17 cellular contexts compared by ENCODE assay signal in genomic region chr13:51291341-51291740, GRCh38. TPM values are rescaled to one million over a fixed set of nuclear protein-coding genes. Genes with fewer than 3 reads are reported as not detected.
A peak's percentile ranks its signal among the peaks of the same experiment; 100 is the strongest.
DNase-seq lines count a peak whose midpoint lies in the region; ATAC-seq and TF ChIP-seq lines count a peak whose summit lies in the region.
"Had no signal": no experiment of that assay in that cellular context is flagged by ENCODE, and none has a peak within 500 bp of the region (broad histone marks: within the 10 kb centered on the region; RNA-seq: fewer than 3 reads in every experiment).

No MANE protein-coding gene starts in this region.

- H3K79me2 ChIP-seq in PC-3 (ENCODE audit: low read length): no peaks in the 10 kb centered on the region

- H3K9ac ChIP-seq in PC-3 (ENCODE audit: low read length): no peak overlapping the region
- no peak overlapping the region for H3K9ac ChIP-seq in muscle layer of colon (ENCODE audit: low read length)

- H3K27ac ChIP-seq in PC-3 (ENCODE audit: low read length) (peak overlapping the region; percentile 87), muscle layer of colon (ENCODE audit: low read depth, low read length) (peak overlapping the region; percentile 10)
- H3K27ac ChIP-seq: epithelial cell of prostate, SJSA1 had no signal

- no peaks in the 10 kb centered on the region for H4K20me1 ChIP-seq in PC-3 (ENCODE audit: low read length)

- H3K9me2 ChIP-seq in PC-3 (replicated peaks; ENCODE audit: low read length): no peaks in the 10 kb centered on the region

- POLR2A ChIA-PET in PC-3 (lab: Charles Lee; ENCODE audit: unreplicated experiment): no interaction called here

- H3F3A ChIP-seq in PC-3 (ENCODE audit: low read length, unreplicated experiment): no peaks in the 10 kb centered on the region

- DNase-seq in AG08396 (ENCODE audit: low spot score) (peak; percentile 29), PC-3 (peak; percentile 84), epithelial cell of esophagus (ENCODE audit: low read depth) (peak; percentile 9), T-helper 2 cell (no peak), GM19240 (ENCODE audit: insufficient read length, low spot score) (no peak), NCI-H345 treated with DMSO at 0.1 percent for 48 hours (lab: John Stamatoyannopoulos, UW; ENCODE audit: unreplicated experiment) (no peak)
- DNase-seq in activated CD8-positive, alpha-beta memory T cell treated with anti-CD3 and anti-CD28 coated beads, Interleukin-2, amount 50 U/mL, for 48 hours: no peak
- DNase-seq: activated CD4-positive, alpha-beta T cell treated with anti-CD3 and anti-CD28 coated beads, Interleukin-2, amount 50 U/mL, for 4 hours; activated naive CD8-positive, alpha-beta T cell treated with anti-CD3 and anti-CD28 coated beads, Interleukin-2, amount 50 U/mL, for 24 hours; activated T-cell treated with anti-CD3 and anti-CD28 coated beads, Interleukin-2, amount 50 U/mL, for 48 hours; kidney; NCI-H1417 treated with DMSO at 0.1 percent for 48 hours; ovary; stimulated activated naive CD4-positive, alpha-beta T cell had no signal

- intact Hi-C loops in PC-3 (cut with micrococcal nuclease): loop anchor here (5.0 kb wide), 1 partner anchor 501 kb away; no protein-coding TSS in a partner anchor

- H3K4me1 ChIP-seq in PC-3 (ENCODE audit: insufficient read depth, low read length) (peaks cover 23% of the 10 kb centered on the region), muscle layer of colon (ENCODE audit: insufficient read depth, low read length) (peaks cover 23% of the 10 kb centered on the region)
- H3K4me1 ChIP-seq: SJSA1 had no signal

- TF ChIP-seq CTCF in PC-3 (conservative IDR thresholded peaks at IDR 0.05; ENCODE audit: low read depth, low read length) (no peak), epithelial cell of esophagus (IDR thresholded peaks at IDR 0.05; ENCODE audit: insufficient read depth, low read depth, low read length, missing control alignments) (no peak)

- H3K27me3 ChIP-seq in PC-3 (ENCODE audit: low read length) (no peaks in the 10 kb centered on the region), muscle layer of colon (ENCODE audit: control insufficient read depth in 1 of 2, insufficient read depth in 2 of 2, low read length in 2 of 2) (no peaks in the 10 kb centered on the region)
- H3K27me3 ChIP-seq: ovary had no signal

- H3K4me3 ChIP-seq in PC-3 (ENCODE audit: low read length) (no peak overlapping the region), epithelial cell of esophagus (ENCODE audit: low read length) (no peak overlapping the region), muscle layer of colon (ENCODE audit: low read depth in 1 of 2, low read length in 2 of 2) (no peak overlapping the region)
- H3K4me3 ChIP-seq: ovary, SJSA1 had no signal

- CTCF ChIA-PET in PC-3 (lab: Charles Lee): interaction anchor here (0.8 kb wide), 1 partner anchor 511 kb away, joined by 5 read pairs; no protein-coding TSS in a partner anchor

- H3K36me3 ChIP-seq in PC-3 (ENCODE audit: low read depth, low read length): no peaks in the 10 kb centered on the region
- H3K36me3 ChIP-seq in muscle layer of colon (ENCODE audit: insufficient read depth, low read length): no peaks in the 10 kb centered on the region
- H3K36me3 ChIP-seq: ovary, SJSA1 had no signal

- BruUV-seq in PC-3 (replicated peaks; lab: Mats Ljungman, UMichigan): no TSS peak

- H3K9me3 ChIP-seq in PC-3 (ENCODE audit: low read length) (no peaks in the 10 kb centered on the region), muscle layer of colon (ENCODE audit: low read length) (no peaks in the 10 kb centered on the region)
- H3K9me3 ChIP-seq: ovary, SJSA1 had no signal

- peak overlapping the region; percentile 80 for H3K4me2 ChIP-seq in PC-3 (ENCODE audit: low read length)

- ATAC-seq in PC-3: peak; percentile 88
- ATAC-seq: activated naive CD8-positive, alpha-beta T cell treated with anti-CD3 and anti-CD28 coated beads, Interleukin-2, amount 50 U/mL, for 24 hours had no signal

- H2AFZ ChIP-seq in PC-3 (ENCODE audit: low read length): no peak overlapping the region

RNA-seq across cellular contexts. Expression of gene SERPINE3, which starts 48.1 kb away (rescaled TPM):
- not detected in 2 replicates for total RNA-seq in PC-3 (2014; rRNA removed)
- total RNA-seq: kidney, SJSA1 had no signal

Comparison
In these comparisons a context has a peak if more than half of its experiments do, and no peak if none do; other contexts are left out.
1. DNase-seq: peak in AG08396 (single experiment), PC-3 (single experiment) and epithelial cell of esophagus (single experiment); none in T-helper 2 cell (0 of 5), GM19240 (single experiment), NCI-H345 treated with DMSO at 0.1 percent for 48 hours (single experiment) and activated CD8-positive, alpha-beta memory T cell treated with anti-CD3 and anti-CD28 coated beads, Interleukin-2, amount 50 U/mL, for 48 hours (single experiment).